In genomic region chr17:5405400-5405799, GRCh38 we compare ENCODE assay signal across 12 cellular contexts. TPM values are rescaled to one million over a fixed set of nuclear protein-coding genes. Genes with fewer than 3 reads are reported as not detected.
DNase-seq lines count a peak whose midpoint lies in the region; ATAC-seq and TF ChIP-seq lines count a peak whose summit lies in the region.
"Had no signal": no experiment of that assay in that cellular context is flagged by ENCODE, and none has a peak within 500 bp of the region (broad histone marks: within the 10 kb centered on the region; RNA-seq: fewer than 3 reads in every experiment).

No MANE protein-coding gene starts in this region.

- intact Hi-C loops in OCI-LY7 (cut with micrococcal nuclease; ENCODE audit: unreplicated experiment): no loop called here

- no peaks in the 10 kb centered on the region for H3K4me1 ChIP-seq in OCI-LY7 (ENCODE audit: insufficient read depth, low read length, poor library complexity, severe bottlenecking)
- no peaks in the 10 kb centered on the region for H3K4me1 ChIP-seq in osteoblast (ENCODE audit: insufficient read depth, low read length)
- H3K4me1 ChIP-seq: HAP-1 had no signal

- no peaks in the 10 kb centered on the region for H3K27me3 ChIP-seq in osteoblast (ENCODE audit: insufficient read depth, low read length)

- H3K4me2 ChIP-seq in OCI-LY7 (ENCODE audit: low read length): no peak overlapping the region
- no peak overlapping the region for H3K4me2 ChIP-seq in osteoblast (ENCODE audit: insufficient read depth, low read length)

- H3K36me3 ChIP-seq in OCI-LY7 (ENCODE audit: insufficient read depth, low read length): peaks cover 97% of the 10 kb centered on the region
- peaks cover 83% of the 10 kb centered on the region for H3K36me3 ChIP-seq in osteoblast (ENCODE audit: insufficient read depth, low read length)

- BruUV-seq in OCI-LY7 (replicated peaks; lab: Mats Ljungman, UMichigan): TSS peak; percentile 2

- no peaks in the 10 kb centered on the region for H3K9me3 ChIP-seq in OCI-LY7 (ENCODE audit: low read length)
- H3K9me3 ChIP-seq in osteoblast (ENCODE audit: low read depth, low read length): no peaks in the 10 kb centered on the region
- H3K9me3 ChIP-seq: HAP-1 had no signal

- no peaks in the 10 kb centered on the region for H3K9me2 ChIP-seq in OCI-LY7 (ENCODE audit: insufficient read depth, low read length)

- H4K20me1 ChIP-seq in OCI-LY7 (ENCODE audit: insufficient read depth, low read length): 0 out of 2 replicates have a peak, but pooled peaks cover 2% of the 10 kb centered on the region
- H4K20me1 ChIP-seq in osteoblast (ENCODE audit: insufficient read depth, low read length): no peaks in the 10 kb centered on the region

- POLR2A ChIA-PET in OCI-LY7 (lab: Charles Lee): interaction anchor here (1.1 kb wide), 1 partner anchor 12 kb away, joined by 6 read pairs; no protein-coding TSS in a partner anchor

- H3K27ac ChIP-seq in OCI-LY7 (ENCODE audit: low read depth, low read length, poor library complexity, severe bottlenecking) (no peak overlapping the region), osteoblast (ENCODE audit: low read depth, low read length) (no peak overlapping the region)

- H3K79me2 ChIP-seq in OCI-LY7 (ENCODE audit: insufficient read depth, low read depth, low read length): 0 out of 2 replicates have a peak, but pooled peaks cover 10% of the 10 kb centered on the region
- H3K79me2 ChIP-seq in osteoblast (ENCODE audit: insufficient read depth, low read length): no peaks in the 10 kb centered on the region

- DNase-seq in OCI-LY7 (ENCODE audit: low spot score) (no peak), left lobe of liver (ENCODE audit: low spot score) (peak; percentile 72), osteoblast (ENCODE audit: insufficient read length, low spot score, missing footprints) (peak; percentile 15), DMS153 treated with DMSO at 0.1 percent for 48 hours (lab: John Stamatoyannopoulos, UW; ENCODE audit: unreplicated experiment) (no peak), midbrain (lab: John Stamatoyannopoulos, UW) (no peak), iPS-NIHi11 (ENCODE audit: low spot score) (no peak)
- DNase-seq: C1 segment of cervical spinal cord; CD4-positive, alpha-beta T cell; DMS79 treated with DMSO at 0.1 percent for 48 hours; EL had no signal

- no peak for TF ChIP-seq CTCF in OCI-LY7 (conservative IDR thresholded peaks at IDR 0.05; ENCODE audit: low read length)
- no peak for TF ChIP-seq CTCF in osteoblast (IDR thresholded peaks at IDR 0.05; ENCODE audit: extremely low read depth, low read depth, low read length)

- H3K4me3 ChIP-seq in OCI-LY7 (ENCODE audit: low read depth, low read length, poor library complexity, severe bottlenecking): no peak overlapping the region
- H3K4me3 ChIP-seq in osteoblast (ENCODE audit: insufficient read depth, low read length): no peak overlapping the region
- H3K4me3 ChIP-seq: HAP-1 had no signal

- CTCF ChIA-PET in OCI-LY7 (lab: Charles Lee; ENCODE audit: unreplicated experiment): no interaction called here

- no peak overlapping the region for H2AFZ ChIP-seq in OCI-LY7 (ENCODE audit: low read length)
- no peak overlapping the region for H2AFZ ChIP-seq in osteoblast (ENCODE audit: low read length)

- ATAC-seq in left lobe of liver (peak; percentile 92), GM21367 (IDR thresholded peaks at IDR 0.05; ENCODE audit: unreplicated experiment) (no peak)

RNA-seq across cellular contexts. Expression of gene NUP88, which starts 14.1 kb away (rescaled TPM):
- 214 and 238 TPM in 2 replicates for total RNA-seq in OCI-LY7 (2014; rRNA removed; shearing (Covaris generic))
- 262 and 267 TPM in 2 replicates for total RNA-seq in OCI-LY7 (2022)
- 41.0 TPM for total RNA-seq in left lobe of liver
- total RNA-seq in osteoblast: 62.2 and 66.6 TPM in 2 replicates

RNA-seq across cellular contexts. Expression of gene RPAIN, which starts 14.6 kb away (rescaled TPM):
- 86.3 and 99.6 TPM in 2 replicates for total RNA-seq in OCI-LY7 (2014; rRNA removed; shearing (Covaris generic))
- total RNA-seq in OCI-LY7 (2022) (88.9 and 108 TPM in 2 replicates), left lobe of liver (15.6 TPM), osteoblast (40.2 and 51.6 TPM in 2 replicates)

RNA-seq across cellular contexts. Expression of gene C1QBP, which starts 33.6 kb away (rescaled TPM):
- 257 and 260 TPM in 2 replicates for total RNA-seq in OCI-LY7 (2014; rRNA removed; shearing (Covaris generic))
- 264 and 322 TPM in 2 replicates for total RNA-seq in OCI-LY7 (2022)
- total RNA-seq in left lobe of liver: 71.8 TPM
- total RNA-seq in osteoblast: 124 and 137 TPM in 2 replicates

Comparison
In these comparisons a context has a peak if more than half of its experiments do, and no peak if none do; other contexts are left out.
1. DNase-seq: peak in left lobe of liver (single experiment) and osteoblast (single experiment); none in OCI-LY7 (single experiment), DMS153 treated with DMSO at 0.1 percent for 48 hours (single experiment), midbrain (single experiment) and iPS-NIHi11 (single experiment).